In genomic region chr9:114888599-114888998, GRCh38 we compare ENCODE assay signal across 1 cellular context.
TF ChIP-seq lines count a peak whose summit lies in the region.

No MANE protein-coding gene starts in this region.

TF ChIP-seq in liver, 16 proteins besides CTCF, POLR2A, EP300 and RAD21 (continued from another document):
- TF ChIP-seq ATF3 (IDR thresholded peaks at IDR 0.05) (no peak), FOXA1 (IDR thresholded peaks at IDR 0.05) (no peak)
